9 cellular contexts compared by ENCODE assay signal in the genomic region with DNA sequence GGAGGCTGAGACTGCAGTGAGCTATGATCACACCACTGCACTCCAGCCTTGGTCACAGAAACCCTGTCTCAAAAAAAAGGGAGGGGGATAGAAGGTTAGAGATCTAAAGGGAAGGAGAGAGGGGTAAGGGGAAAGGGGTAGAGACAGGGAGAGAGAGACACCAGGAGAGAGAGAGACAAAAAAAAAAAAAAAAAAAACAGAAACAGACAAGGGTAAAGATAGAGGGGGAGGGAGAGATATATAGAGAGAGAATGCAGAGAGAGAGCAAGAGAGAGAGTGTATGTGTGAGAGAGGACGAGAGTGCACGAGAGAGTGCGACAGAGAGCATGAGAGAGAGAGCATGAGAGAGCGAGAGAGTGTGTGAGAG. TPM values are rescaled to one million over a fixed set of nuclear protein-coding genes. Genes with fewer than 3 reads are reported as not detected.
A peak's percentile ranks its signal among the peaks of the same experiment; 100 is the strongest.
DNase-seq lines count a peak whose midpoint lies in the region; ATAC-seq and TF ChIP-seq lines count a peak whose summit lies in the region.
"Had no signal": no experiment of that assay in that cellular context is flagged by ENCODE, and none has a peak within 500 bp of the region (broad histone marks: within the 10 kb centered on the region; RNA-seq: fewer than 3 reads in every experiment).

No MANE protein-coding gene starts in this region.

- no peak for DNase-seq in activated CD4-positive, alpha-beta T cell treated with anti-CD3 and anti-CD28 coated beads, Interleukin-2, amount 10 ng/mL, durations not matched to agents 24 days and 14 days
- DNase-seq in activated CD4-positive, alpha-beta T cell treated with anti-CD3 and anti-CD28 coated beads, Interleukin-2, amount 50 U/mL, for 1 hour = no peak
- DNase-seq in epithelial cell of proximal tubule (ENCODE audit: low read depth) (no peak), sciatic nerve (ENCODE audit: low spot score) (no peak), SKM-1 treated with dmso at 0.1 percent for 144 hours (lab: John Stamatoyannopoulos, UW; ENCODE audit: unreplicated experiment) (no peak), RKO (ENCODE audit: low spot score) (no peak)

- peaks cover 51% of the 10 kb centered on the region for H4K20me1 ChIP-seq in OCI-LY3 (ENCODE audit: insufficient read depth, low read length)

- H3K4me1 Mint-ChIP-seq in activated CD4-positive, alpha-beta T cell treated with anti-CD3 and anti-CD28 coated beads, Interleukin-2, amount 10 ng/mL, durations not matched to agents 24 days and 14 days = peaks cover 48% of the 10 kb centered on the region

- H3K9me3 Mint-ChIP-seq in activated CD4-positive, alpha-beta T cell treated with anti-CD3 and anti-CD28 coated beads, Interleukin-2, amount 10 ng/mL, durations not matched to agents 24 days and 14 days = no peaks in the 10 kb centered on the region

- H3K27me3 Mint-ChIP-seq in activated CD4-positive, alpha-beta T cell treated with anti-CD3 and anti-CD28 coated beads, Interleukin-2, amount 10 ng/mL, durations not matched to agents 24 days and 14 days = peaks cover 44% of the 10 kb centered on the region

- H3K27me3 ChIP-seq in OCI-LY3 (ENCODE audit: low read depth, low read length) = no peaks in the 10 kb centered on the region

- H3K4me3 ChIP-seq in OCI-LY3 (ENCODE audit: low read length) = peak overlapping the region; percentile 95; the same call in 1 of the 2 replicates
- peak overlapping the region; percentile 87 for H3K4me3 ChIP-seq in epithelial cell of proximal tubule (ENCODE audit: low read depth, low read length)
- H3K4me3 ChIP-seq: A549 had no signal

- H3K4me3 Mint-ChIP-seq in activated CD4-positive, alpha-beta T cell treated with anti-CD3 and anti-CD28 coated beads, Interleukin-2, amount 10 ng/mL, durations not matched to agents 24 days and 14 days = peak overlapping the region; percentile 91

- peaks cover 83% of the 10 kb centered on the region for H3K36me3 ChIP-seq in OCI-LY3 (replicated peaks; ENCODE audit: low read depth, low read length)

- no peaks in the 10 kb centered on the region for H3K9me3 ChIP-seq in OCI-LY3 (ENCODE audit: insufficient read depth, low read length)
- H3K9me3 ChIP-seq: A549 had no signal

- no peak overlapping the region for H2AFZ ChIP-seq in OCI-LY3 (ENCODE audit: low read depth, low read length)

- H3K27ac Mint-ChIP-seq in activated CD4-positive, alpha-beta T cell treated with anti-CD3 and anti-CD28 coated beads, Interleukin-2, amount 10 ng/mL, durations not matched to agents 24 days and 14 days = peak overlapping the region; percentile 3

- intact Hi-C loops in activated CD4-positive, alpha-beta T cell treated with anti-CD3 and anti-CD28 coated beads, Interleukin-2, amount 10 ng/mL, durations not matched to agents 24 days and 14 days (cut with micrococcal nuclease) = no loop called here
- intact Hi-C loops in sciatic nerve (cut with DNase I) = no loop called here

- ATAC-seq in sciatic nerve (peak; percentile 16), HG03280 (IDR thresholded peaks at IDR 0.05; ENCODE audit: unreplicated experiment) (no peak)

- TF ChIP-seq CTCF in OCI-LY3 (IDR thresholded peaks at IDR 0.05; ENCODE audit: low read depth, low read length) = no peak
- no peak for TF ChIP-seq CTCF in epithelial cell of proximal tubule (conservative IDR thresholded peaks at IDR 0.05; ENCODE audit: low read depth, low read length)

- peak overlapping the region; percentile 89 for H3K4me2 ChIP-seq in OCI-LY3 (ENCODE audit: low read length)
- H3K4me2 ChIP-seq: A549 had no signal

- H3K9ac ChIP-seq in OCI-LY3 (ENCODE audit: low read length) = no peak overlapping the region

- peak overlapping the region; percentile 82 for H3K27ac ChIP-seq in OCI-LY3 (ENCODE audit: low read length)

- peaks cover 25% of the 10 kb centered on the region for H3K4me1 ChIP-seq in OCI-LY3 (ENCODE audit: low read length)

- peaks cover 71% of the 10 kb centered on the region for H3K79me2 ChIP-seq in OCI-LY3 (ENCODE audit: low read length)

- peaks cover 35% of the 10 kb centered on the region for H3K36me3 Mint-ChIP-seq in activated CD4-positive, alpha-beta T cell treated with anti-CD3 and anti-CD28 coated beads, Interleukin-2, amount 10 ng/mL, durations not matched to agents 24 days and 14 days (ENCODE audit: low read depth)

RNA-seq across cellular contexts. Expression of a gene that starts 4.2 kb away (rescaled TPM):
- total RNA-seq in activated CD4-positive, alpha-beta T cell treated with anti-CD3 and anti-CD28 coated beads, Interleukin-2, amount 10 ng/mL, durations not matched to agents 24 days and 14 days = 46.8 and 47.4 TPM in 2 replicates
- total RNA-seq in epithelial cell of proximal tubule = 6.8 and 9.7 TPM in 2 replicates
- not detected for total RNA-seq in sciatic nerve

RNA-seq across cellular contexts. Expression of a gene that starts 55.9 kb away (rescaled TPM):
- total RNA-seq in activated CD4-positive, alpha-beta T cell treated with anti-CD3 and anti-CD28 coated beads, Interleukin-2, amount 10 ng/mL, durations not matched to agents 24 days and 14 days = 6.1 and 6.4 TPM in 2 replicates
- 12.5 and 18.1 TPM in 2 replicates for total RNA-seq in epithelial cell of proximal tubule
- 0.62 TPM for total RNA-seq in sciatic nerve
